1 cellular context compared by ENCODE assay signal in the genomic region with DNA sequence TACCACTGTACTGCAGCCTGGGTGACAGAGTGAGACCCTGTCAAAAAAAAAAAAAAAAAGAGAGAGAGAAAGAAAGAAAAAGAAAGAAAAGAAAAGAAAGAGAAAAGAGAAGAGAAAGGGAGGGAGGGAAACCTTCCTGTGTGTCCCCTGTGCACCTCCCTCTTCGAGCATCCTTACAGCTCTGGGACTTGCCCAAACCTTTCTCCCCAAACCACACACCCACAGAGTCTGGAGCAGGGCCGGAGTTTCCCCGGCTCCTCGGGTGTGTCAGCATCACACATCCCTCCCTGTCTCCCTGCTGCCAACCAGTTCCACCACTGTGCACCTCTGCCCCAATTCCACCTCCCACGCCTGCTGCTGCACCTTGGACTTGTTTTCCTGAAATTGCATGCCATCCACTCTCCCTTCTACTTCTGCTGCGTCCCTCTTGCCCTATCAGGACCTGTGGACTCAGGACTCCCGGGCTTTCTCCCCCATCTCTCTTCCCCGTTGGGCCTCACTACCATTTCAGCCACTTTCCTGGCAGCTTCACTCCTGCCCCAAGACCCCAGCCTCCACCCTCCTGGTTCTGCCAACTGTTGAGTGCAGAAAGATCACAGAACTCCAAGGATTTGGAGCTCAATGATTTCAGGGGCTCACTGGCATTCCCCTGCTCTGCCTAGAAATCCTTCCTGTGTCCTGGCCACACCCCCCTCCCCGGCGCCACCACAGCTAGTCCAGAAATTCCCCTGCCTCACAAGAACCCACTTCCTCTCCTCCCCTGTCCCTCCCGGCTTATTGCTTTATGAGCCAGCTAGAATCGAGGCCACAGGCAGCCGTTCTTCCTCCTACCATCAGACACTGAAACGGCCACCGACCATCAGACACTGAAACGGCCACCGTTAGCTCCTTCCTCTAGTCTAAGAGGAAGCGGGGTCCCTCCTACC.
TF ChIP-seq lines count a peak whose summit lies in the region.

No MANE protein-coding gene starts in this region.

TF ChIP-seq in GM12878, 131 proteins besides CTCF, POLR2A, EP300 and RAD21 (continues in another document):
- peak; percentile 29; the same call in 1 of the 2 replicates for TF ChIP-seq FOXK2 (IDR thresholded peaks at IDR 0.05)
- no peak for TF ChIP-seq GABPA (IDR thresholded peaks at IDR 0.05; ENCODE audit: low read depth)
- peak; percentile 65; the same call in 1 of the 2 replicates for TF ChIP-seq DPF2 (IDR thresholded peaks at IDR 0.05)
- TF ChIP-seq, protein P1, sequence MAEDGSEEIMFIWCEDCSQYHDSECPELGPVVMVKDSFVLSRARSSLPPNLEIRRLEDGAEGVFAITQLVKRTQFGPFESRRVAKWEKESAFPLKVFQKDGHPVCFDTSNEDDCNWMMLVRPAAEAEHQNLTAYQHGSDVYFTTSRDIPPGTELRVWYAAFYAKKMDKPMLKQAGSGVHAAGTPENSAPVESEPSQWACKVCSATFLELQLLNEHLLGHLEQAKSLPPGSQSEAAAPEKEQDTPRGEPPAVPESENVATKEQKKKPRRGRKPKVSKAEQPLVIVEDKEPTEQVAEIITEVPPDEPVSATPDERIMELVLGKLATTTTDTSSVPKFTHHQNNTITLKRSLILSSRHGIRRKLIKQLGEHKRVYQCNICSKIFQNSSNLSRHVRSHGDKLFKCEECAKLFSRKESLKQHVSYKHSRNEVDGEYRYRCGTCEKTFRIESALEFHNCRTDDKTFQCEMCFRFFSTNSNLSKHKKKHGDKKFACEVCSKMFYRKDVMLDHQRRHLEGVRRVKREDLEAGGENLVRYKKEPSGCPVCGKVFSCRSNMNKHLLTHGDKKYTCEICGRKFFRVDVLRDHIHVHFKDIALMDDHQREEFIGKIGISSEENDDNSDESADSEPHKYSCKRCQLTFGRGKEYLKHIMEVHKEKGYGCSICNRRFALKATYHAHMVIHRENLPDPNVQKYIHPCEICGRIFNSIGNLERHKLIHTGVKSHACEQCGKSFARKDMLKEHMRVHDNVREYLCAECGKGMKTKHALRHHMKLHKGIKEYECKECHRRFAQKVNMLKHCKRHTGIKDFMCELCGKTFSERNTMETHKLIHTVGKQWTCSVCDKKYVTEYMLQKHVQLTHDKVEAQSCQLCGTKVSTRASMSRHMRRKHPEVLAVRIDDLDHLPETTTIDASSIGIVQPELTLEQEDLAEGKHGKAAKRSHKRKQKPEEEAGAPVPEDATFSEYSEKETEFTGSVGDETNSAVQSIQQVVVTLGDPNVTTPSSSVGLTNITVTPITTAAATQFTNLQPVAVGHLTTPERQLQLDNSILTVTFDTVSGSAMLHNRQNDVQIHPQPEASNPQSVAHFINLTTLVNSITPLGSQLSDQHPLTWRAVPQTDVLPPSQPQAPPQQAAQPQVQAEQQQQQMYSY (CRISPR knock-in tag; IDR thresholded peaks at IDR 0.05): no peak
- no peak; the same call in 1 of the 2 replicates for TF ChIP-seq MTA2 (IDR thresholded peaks at IDR 0.05; ENCODE audit: low read depth)
- no peak for TF ChIP-seq ESRRA (IDR thresholded peaks at IDR 0.05; ENCODE audit: low read length)
- 0 out of 2 replicates have a peak, but pooled peaks have one; percentile 46 for TF ChIP-seq GATAD2B (conservative IDR thresholded peaks at IDR 0.05; ENCODE audit: low read depth)
- 0 out of 2 replicates have a peak, but pooled peaks have one; percentile 9 for TF ChIP-seq YY1 (IDR thresholded peaks at IDR 0.05; ENCODE audit: low read depth, low read length)
- peak; percentile 39; the same call in 1 of the 2 replicates for TF ChIP-seq MLLT1 (IDR thresholded peaks at IDR 0.05)
- TF ChIP-seq KDM1A (IDR thresholded peaks at IDR 0.05; ENCODE audit: borderline replicate concordance): no peak
- no peak for TF ChIP-seq CBFB (IDR thresholded peaks at IDR 0.05; ENCODE audit: low read depth)
- TF ChIP-seq NR2C2 (IDR thresholded peaks at IDR 0.05; ENCODE audit: borderline replicate concordance, control insufficient read depth, insufficient read length, low read depth): no peak
- TF ChIP-seq RCOR1 (conservative IDR thresholded peaks at IDR 0.05; ENCODE audit: low read depth, low read length): no peak
- TF ChIP-seq SPI1 (IDR thresholded peaks at IDR 0.05; ENCODE audit: borderline replicate concordance, insufficient read depth, low read depth, low read length): peak; percentile 85; the same call in 1 of the 2 replicates
- no peak for TF ChIP-seq SIX5 (IDR thresholded peaks at IDR 0.05; ENCODE audit: low read depth, low read length, severe bottlenecking)
- TF ChIP-seq, protein P2, sequence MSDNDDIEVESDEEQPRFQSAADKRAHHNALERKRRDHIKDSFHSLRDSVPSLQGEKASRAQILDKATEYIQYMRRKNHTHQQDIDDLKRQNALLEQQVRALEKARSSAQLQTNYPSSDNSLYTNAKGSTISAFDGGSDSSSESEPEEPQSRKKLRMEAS (IDR thresholded peaks at IDR 0.05; ENCODE audit: low read depth, low read length): no peak
- no peak for TF ChIP-seq TARDBP (IDR thresholded peaks at IDR 0.05; ENCODE audit: borderline replicate concordance)
- no peak for TF ChIP-seq MTA3 (IDR thresholded peaks at IDR 0.05; ENCODE audit: borderline replicate concordance, low read length)
- no peak for TF ChIP-seq E2F8 (IDR thresholded peaks at IDR 0.05; ENCODE audit: low read depth, partially characterized antibody)
- TF ChIP-seq, protein P3, sequence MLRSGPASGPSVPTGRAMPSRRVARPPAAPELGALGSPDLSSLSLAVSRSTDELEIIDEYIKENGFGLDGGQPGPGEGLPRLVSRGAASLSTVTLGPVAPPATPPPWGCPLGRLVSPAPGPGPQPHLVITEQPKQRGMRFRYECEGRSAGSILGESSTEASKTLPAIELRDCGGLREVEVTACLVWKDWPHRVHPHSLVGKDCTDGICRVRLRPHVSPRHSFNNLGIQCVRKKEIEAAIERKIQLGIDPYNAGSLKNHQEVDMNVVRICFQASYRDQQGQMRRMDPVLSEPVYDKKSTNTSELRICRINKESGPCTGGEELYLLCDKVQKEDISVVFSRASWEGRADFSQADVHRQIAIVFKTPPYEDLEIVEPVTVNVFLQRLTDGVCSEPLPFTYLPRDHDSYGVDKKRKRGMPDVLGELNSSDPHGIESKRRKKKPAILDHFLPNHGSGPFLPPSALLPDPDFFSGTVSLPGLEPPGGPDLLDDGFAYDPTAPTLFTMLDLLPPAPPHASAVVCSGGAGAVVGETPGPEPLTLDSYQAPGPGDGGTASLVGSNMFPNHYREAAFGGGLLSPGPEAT (IDR thresholded peaks at IDR 0.05; ENCODE audit: low read depth): peak; percentile 85
- TF ChIP-seq ZNF592 (IDR thresholded peaks at IDR 0.05): no peak
- TF ChIP-seq CBX5 (IDR thresholded peaks at IDR 0.05; ENCODE audit: low read depth): no peak
- TF ChIP-seq HDAC6 (IDR thresholded peaks at IDR 0.05; ENCODE audit: unreplicated experiment): no peak
- TF ChIP-seq IKZF2 (IDR thresholded peaks at IDR 0.05): peak; percentile 78 to 86
- TF ChIP-seq SREBF1 (IDR thresholded peaks at IDR 0.05; ENCODE audit: low read length): no peak
- TF ChIP-seq RUNX3 (IDR thresholded peaks at IDR 0.05; ENCODE audit: low read length): peak; percentile 79
- TF ChIP-seq NBN (IDR thresholded peaks at IDR 0.05): peak; percentile 78
- no peak for TF ChIP-seq SIN3A (IDR thresholded peaks at IDR 0.05; ENCODE audit: low read depth, low read length)
- no peak for TF ChIP-seq ZNF207 (IDR thresholded peaks at IDR 0.05; ENCODE audit: borderline replicate concordance)
- TF ChIP-seq NFIC (IDR thresholded peaks at IDR 0.05; ENCODE audit: low read depth, low read length): peak; percentile 47; the same call in 1 of the 2 replicates
- no peak for TF ChIP-seq BCLAF1 (IDR thresholded peaks at IDR 0.05)
- no peak for TF ChIP-seq KLF5 (IDR thresholded peaks at IDR 0.05; ENCODE audit: partially characterized antibody)
- peak; percentile 83 for TF ChIP-seq EED (IDR thresholded peaks at IDR 0.05; ENCODE audit: low read depth)
- peak; percentile 88 for TF ChIP-seq IKZF1 (conservative IDR thresholded peaks at IDR 0.05)
- no peak for TF ChIP-seq CHD4 (IDR thresholded peaks at IDR 0.05)
- TF ChIP-seq SUPT20H (IDR thresholded peaks at IDR 0.05; ENCODE audit: borderline replicate concordance, control insufficient read depth, low read depth, low read length): no peak
- TF ChIP-seq TAF1 (IDR thresholded peaks at IDR 0.05; ENCODE audit: borderline replicate concordance, low read depth, low read length): peak; percentile 51; the same call in 1 of the 2 replicates
